25 cellular contexts compared by ENCODE assay signal in genomic region chr15:84890670-84891147, GRCh38. TPM values are rescaled to one million over a fixed set of nuclear protein-coding genes. Genes with fewer than 3 reads are reported as not detected.
DNase-seq lines count a peak whose midpoint lies in the region; ATAC-seq, FAIRE-seq and TF ChIP-seq lines count a peak whose summit lies in the region.
"Had no signal": no experiment of that assay in that cellular context is flagged by ENCODE, and none has a peak within 500 bp of the region (broad histone marks: within the 10 kb centered on the region; RNA-seq: fewer than 3 reads in every experiment).

No MANE protein-coding gene starts in this region.

- no peak overlapping the region for H3K23ac ChIP-seq in IMR-90 (ENCODE audit: low read depth, low read length)
- no peak overlapping the region for H3K23ac ChIP-seq in trophoblast cell (ENCODE audit: low read length)

- H2BK5ac ChIP-seq in IMR-90 (ENCODE audit: low read depth, low read length, poor library complexity, severe bottlenecking) = no peak overlapping the region
- no peak overlapping the region for H2BK5ac ChIP-seq in trophoblast cell (ENCODE audit: low read depth, low read length, poor library complexity)

- H2BK12ac ChIP-seq in trophoblast cell (ENCODE audit: low read length) = no peak overlapping the region

- ATAC-seq in A549 (no peak), IMR-90 (ENCODE audit: low read depth) (no peak), K562 (no peak), GM19328 (IDR thresholded peaks at IDR 0.05; ENCODE audit: unreplicated experiment) (no peak)

- no peak for TF ChIP-seq RAD21 in A549 (conservative IDR thresholded peaks at IDR 0.05 in 1 of 2, IDR thresholded peaks at IDR 0.05 in 1 of 2)
- no peak for TF ChIP-seq RAD21 in IMR-90 (IDR thresholded peaks at IDR 0.05; ENCODE audit: low read length)
- TF ChIP-seq RAD21 in K562 (CRISPR knock-in tag; conservative IDR thresholded peaks at IDR 0.05 in 1 of 2, IDR thresholded peaks at IDR 0.05 in 1 of 2) = no peak

- H3K9me1 ChIP-seq in IMR-90 (ENCODE audit: insufficient read depth, low read length) (no peaks in the 10 kb centered on the region), K562 (ENCODE audit: control insufficient read depth, insufficient read depth, low read length) (no peaks in the 10 kb centered on the region)

- no peak for TF ChIP-seq POLR2A in A549 (IDR thresholded peaks at IDR 0.05; ENCODE audit: low read length)
- TF ChIP-seq POLR2A in IMR-90 (IDR thresholded peaks at IDR 0.05; ENCODE audit: low read depth, low read length) = no peak
- no peak for TF ChIP-seq POLR2A in K562 (conservative IDR thresholded peaks at IDR 0.05)

- H4K20me1 ChIP-seq in IMR-90 (ENCODE audit: insufficient read depth, low read length) = no peaks in the 10 kb centered on the region
- no peaks in the 10 kb centered on the region for H4K20me1 ChIP-seq in K562 (replicated peaks; ENCODE audit: control insufficient read depth, insufficient read depth, low read length)
- H4K20me1 ChIP-seq: BLaER1 treated with 17β-estradiol and CSF1 and Interleukin-3, amounts not matched to agents 10 nM and 100 nM had no signal

- in situ Hi-C loops in IMR-90 (cut with MboI; ENCODE audit: low sequenced_read_pairs) (no loop called here), K562 (cut with MboI) (loop anchor here (25.0 kb wide), 1 partner anchor 303 kb away; no protein-coding TSS in a partner anchor)

- H3K9me3 ChIP-seq in A549 = no peaks in the 10 kb centered on the region
- H3K9me3 ChIP-seq in IMR-90 (ENCODE audit: control insufficient read depth, insufficient read depth, low read length) = no peaks in the 10 kb centered on the region
- no peaks in the 10 kb centered on the region for H3K9me3 ChIP-seq in K562 (replicated peaks; ENCODE audit: control insufficient read depth, insufficient read depth, low read depth, low read length)
- peaks cover 2% of the 10 kb centered on the region for H3K9me3 ChIP-seq in trophoblast cell (ENCODE audit: insufficient read depth, low read depth, low read length)
- H3K9me3 ChIP-seq: BE2C had no signal

- H3K27me3 ChIP-seq in IMR-90 (ENCODE audit: control insufficient read depth, insufficient read depth, low read length) = peaks cover 38% of the 10 kb centered on the region
- H3K27me3 ChIP-seq in K562 (ENCODE audit: control insufficient read depth in 2 of 2, insufficient read depth in 2 of 2, low read length in 2 of 2) = peaks cover 14 to 41% of the 10 kb centered on the region in 2 experiments; a peak in 4 of 5 replicates
- H3K27me3 ChIP-seq in trophoblast cell (ENCODE audit: insufficient read depth, low read length) = no peaks in the 10 kb centered on the region
- H3K27me3 ChIP-seq: BE2C; BLaER1 treated with 17β-estradiol and CSF1 and Interleukin-3, amounts not matched to agents 10 nM and 100 nM had no signal

- no peaks in the 10 kb centered on the region for H3K9me3 Mint-ChIP-seq in activated naive CD4-positive, alpha-beta T cell treated with anti-CD3 and anti-CD28 coated beads for 36 hours
- H3K9me3 Mint-ChIP-seq in Calu3 (ENCODE audit: low read depth, unreplicated experiment) = no peaks in the 10 kb centered on the region
- H3K9me3 Mint-ChIP-seq: CD4-positive, alpha-beta T cell; CD8-positive, alpha-beta memory T cell had no signal

- no peak overlapping the region for H4K12ac ChIP-seq in trophoblast cell (ENCODE audit: low read depth, low read length)

- no peaks in the 10 kb centered on the region for H3K27me3 Mint-ChIP-seq in activated naive CD4-positive, alpha-beta T cell treated with anti-CD3 and anti-CD28 coated beads for 36 hours (ENCODE audit: low read depth)
- peaks cover 13% of the 10 kb centered on the region for H3K27me3 Mint-ChIP-seq in Calu3 (ENCODE audit: unreplicated experiment)
- H3K27me3 Mint-ChIP-seq: CD4-positive, alpha-beta T cell had no signal

- H3K4me1 Mint-ChIP-seq in activated naive CD4-positive, alpha-beta T cell treated with anti-CD3 and anti-CD28 coated beads for 36 hours (ENCODE audit: low read depth) = no peaks in the 10 kb centered on the region
- H3K4me1 Mint-ChIP-seq in Calu3 (ENCODE audit: low read depth, unreplicated experiment) = peaks cover 7% of the 10 kb centered on the region
- H3K4me1 Mint-ChIP-seq: CD8-positive, alpha-beta memory T cell had no signal

- H3K9ac ChIP-seq in IMR-90 (ENCODE audit: low read depth, low read length) (no peak overlapping the region), K562 (ENCODE audit: insufficient read depth in 1 of 2, low read depth in 2 of 2, low read length in 2 of 2) (no peak overlapping the region), trophoblast cell (ENCODE audit: low read length) (no peak overlapping the region)
- H3K9ac ChIP-seq: BLaER1 treated with 17β-estradiol and CSF1 and Interleukin-3, amounts not matched to agents 10 nM and 100 nM had no signal

- no peak overlapping the region for H3K4ac ChIP-seq in IMR-90 (ENCODE audit: low read depth, low read length)
- no peak overlapping the region for H3K4ac ChIP-seq in trophoblast cell (ENCODE audit: low read depth, low read length)

- dilution Hi-C loops in IMR-90 (cut with HindIII; ENCODE audit: low sequenced_read_pairs, unreplicated experiment) = no loop called here

- no peak overlapping the region for H2AK5ac ChIP-seq in IMR-90 (ENCODE audit: low read depth, low read length)
- no peak overlapping the region for H2AK5ac ChIP-seq in trophoblast cell (ENCODE audit: low read length)

- H3K79me1 ChIP-seq in IMR-90 (ENCODE audit: low read depth in 1 of 2, low read length in 2 of 2) = no peaks in the 10 kb centered on the region
- no peaks in the 10 kb centered on the region for H3K79me1 ChIP-seq in trophoblast cell (ENCODE audit: low read length)

- TF ChIP-seq EP300 in A549 (IDR thresholded peaks at IDR 0.05) = no peak
- no peak for TF ChIP-seq EP300 in K562 (IDR thresholded peaks at IDR 0.05; ENCODE audit: low read length)

- H3K4me2 ChIP-seq in A549 = no peak overlapping the region
- H3K4me2 ChIP-seq in IMR-90 (ENCODE audit: low read depth, low read length) = no peak overlapping the region
- H3K4me2 ChIP-seq in K562 (ENCODE audit: insufficient read depth, low read length) = no peak overlapping the region
- H3K4me2 ChIP-seq in trophoblast cell (ENCODE audit: low read length) = no peak overlapping the region

- H3K36me3 ChIP-seq in IMR-90 (ENCODE audit: control insufficient read depth, insufficient read depth, low read length) (no peaks in the 10 kb centered on the region), K562 (ENCODE audit: control insufficient read depth, insufficient read depth, low read length) (no peaks in the 10 kb centered on the region), trophoblast cell (ENCODE audit: control insufficient read depth in 1 of 2, insufficient read depth in 2 of 2, low read length in 2 of 2) (no peaks in the 10 kb centered on the region)
- H3K36me3 ChIP-seq: BE2C; BLaER1 treated with 17β-estradiol and CSF1 and Interleukin-3, amounts not matched to agents 10 nM and 100 nM had no signal

- TF ChIP-seq CTCF in A549 (IDR thresholded peaks at IDR 0.05) = no peak
- TF ChIP-seq CTCF in IMR-90 (conservative IDR thresholded peaks at IDR 0.05; ENCODE audit: low read depth, low read length) = no peak
- TF ChIP-seq CTCF in K562 (IDR thresholded peaks at IDR 0.05 in 2 of 3, conservative IDR thresholded peaks at IDR 0.05 in 1 of 3; ENCODE audit: insufficient read depth in 2 of 3, low read depth in 1 of 3, low read length in 3 of 3) = no peak
- no peak for TF ChIP-seq CTCF in Calu3 (IDR thresholded peaks at IDR 0.05; ENCODE audit: unreplicated experiment)

- no peak overlapping the region for H3K18ac ChIP-seq in IMR-90 (ENCODE audit: low read depth, low read length)
- H3K18ac ChIP-seq in trophoblast cell (ENCODE audit: low read length) = no peak overlapping the region

- no peak overlapping the region for H2BK120ac ChIP-seq in IMR-90 (ENCODE audit: low read depth, low read length)
- H2BK120ac ChIP-seq in trophoblast cell (ENCODE audit: insufficient read depth, low read length, poor library complexity) = no peak overlapping the region

- H3K27ac ChIP-seq in A549 = peak overlapping the region in 1 of 2 experiments; percentile 60; a peak in 1 of 6 replicates
- no peak overlapping the region for H3K27ac ChIP-seq in IMR-90 (ENCODE audit: insufficient read depth, low read length)
- H3K27ac ChIP-seq in K562 (ENCODE audit: extremely low read depth, low read depth, low read length) = no peak overlapping the region
- no peak overlapping the region for H3K27ac ChIP-seq in trophoblast cell (ENCODE audit: low read depth, low read length)
- H3K27ac ChIP-seq: BLaER1 treated with 17β-estradiol and CSF1 and Interleukin-3, amounts not matched to agents 10 nM and 100 nM had no signal

- POLR2A ChIA-PET in A549 (lab: Yijun Ruan, JAX) (no interaction called here), IMR-90 (lab: Charles Lee; ENCODE audit: unreplicated experiment) (no interaction called here), K562 (lab: Yijun Ruan, JAX) (no interaction called here)

- CTCF ChIA-PET in A549 (lab: Yijun Ruan, JAX) (interaction anchor here (0.7 to 2.2 kb wide), 3 partner anchors 12 to 37 kb away, joined by 3 to 6 read pairs (median 3); no protein-coding TSS in a partner anchor), IMR-90 (lab: Yijun Ruan, JAX) (no interaction called here), K562 (lab: Yijun Ruan, JAX; ENCODE audit: low intra/inter-chr PET ratio) (interaction anchor here (0.6 kb wide), 1 partner anchor 316 kb away, joined by 5 read pairs; no protein-coding TSS in a partner anchor), Calu3 (lab: Charles Lee) (interaction anchor here (0.7 kb wide), 1 partner anchor 156 kb away, joined by 3 read pairs; no protein-coding TSS in a partner anchor)
- CTCF ChIA-PET in activated naive CD4-positive, alpha-beta T cell treated with anti-CD3 and anti-CD28 coated beads for 36 hours (lab: Charles Lee) = no interaction called here

- no peak overlapping the region for H3K56ac ChIP-seq in IMR-90 (ENCODE audit: extremely low read depth, insufficient read depth, low read length)

- no TSS peak for BruUV-seq in IMR-90 (replicated peaks; lab: Mats Ljungman, UMichigan)
- no TSS peak for BruUV-seq in K562 (replicated peaks; lab: Mats Ljungman, UMichigan)
- no TSS peak for BruUV-seq in Calu3 (replicated peaks; lab: Mats Ljungman, UMichigan)

- H3K79me2 ChIP-seq in K562 (ENCODE audit: control insufficient read depth, insufficient read depth, low read length) (no peaks in the 10 kb centered on the region), trophoblast cell (ENCODE audit: control insufficient read depth, insufficient read depth, low read length, poor library complexity) (no peaks in the 10 kb centered on the region)

- H2BK15ac ChIP-seq in IMR-90 (ENCODE audit: low read depth, low read length) = no peak overlapping the region

- H3K4me1 ChIP-seq in A549 (peaks cover 4% of the 10 kb centered on the region; the same call in 1 of the 3 replicates), IMR-90 (ENCODE audit: control insufficient read depth, insufficient read depth, low read length) (no peaks in the 10 kb centered on the region), K562 (replicated peaks in 1 of 2; ENCODE audit: control insufficient read depth in 2 of 2, insufficient read depth in 2 of 2, low read length in 2 of 2) (peaks cover 0 to 10% of the 10 kb centered on the region in 2 experiments; a peak in 2 of 5 replicates), trophoblast cell (ENCODE audit: control insufficient read depth in 1 of 2, insufficient read depth in 2 of 2, low read length in 2 of 2) (peaks cover 10 to 12% of the 10 kb centered on the region in 2 experiments)
- H3K4me1 ChIP-seq: BE2C had no signal

- no peak overlapping the region for H2BK20ac ChIP-seq in IMR-90 (ENCODE audit: low read depth, low read length)

- H4K8ac ChIP-seq in IMR-90 (ENCODE audit: low read depth in 2 of 2, low read length in 2 of 2) (no peak overlapping the region), trophoblast cell (ENCODE audit: low read depth, low read length) (peak overlapping the region; percentile 5)

- H3K4me3 Mint-ChIP-seq in activated naive CD4-positive, alpha-beta T cell treated with anti-CD3 and anti-CD28 coated beads for 36 hours = no peak overlapping the region
- H3K4me3 Mint-ChIP-seq in Calu3 (ENCODE audit: low read depth, unreplicated experiment) = no peak overlapping the region
- H3K4me3 Mint-ChIP-seq: CD14-positive monocyte; CD4-positive, alpha-beta T cell had no signal

- H3K4me3 ChIP-seq in A549 = no peak overlapping the region
- no peak overlapping the region for H3K4me3 ChIP-seq in IMR-90 (ENCODE audit: insufficient read depth, low read depth, low read length)
- no peak overlapping the region for H3K4me3 ChIP-seq in K562
- H3K4me3 ChIP-seq in trophoblast cell (ENCODE audit: low read depth, low read length) = no peak overlapping the region
- H3K4me3 ChIP-seq: BLaER1 treated with 17β-estradiol and CSF1 and Interleukin-3, amounts not matched to agents 10 nM and 100 nM had no signal

- H2AFZ ChIP-seq in IMR-90 (replicated peaks; ENCODE audit: low read length, poor library complexity) = no peak overlapping the region
- H2AFZ ChIP-seq in K562 (ENCODE audit: low read depth, low read length) = no peak overlapping the region
- H2AFZ ChIP-seq in trophoblast cell (ENCODE audit: insufficient read depth, low read length, poor library complexity) = no peak overlapping the region

- no peak overlapping the region for H3K27ac Mint-ChIP-seq in activated naive CD4-positive, alpha-beta T cell treated with anti-CD3 and anti-CD28 coated beads for 36 hours
- H3K27ac Mint-ChIP-seq in Calu3 (ENCODE audit: unreplicated experiment) = no peak overlapping the region
- H3K27ac Mint-ChIP-seq: CD4-positive, alpha-beta T cell; CD8-positive, alpha-beta memory T cell had no signal

- H4K5ac ChIP-seq in IMR-90 (ENCODE audit: low read depth, low read length) = no peak overlapping the region

- FAIRE-seq in A549 (lab: Jason Lieb, UNC) (no peak), K562 (lab: Jason Lieb, UNC) (no peak)
- FAIRE-seq: GM12891, GM18507 had no signal

- WGBS in A549 (ENCODE audit: missing lambda C conversion rate) = 93% methylated on average over 4 of the region's 4 CpGs
- 83% methylated on average over 4 of the region's 4 CpGs; no CpG with 5 or more reads in 1 of the 2 experiments for WGBS in IMR-90 (ENCODE audit: extremely low coverage in 2 of 2, insufficient read length in 1 of 2), 2 experiments
- WGBS in K562 (ENCODE audit: insufficient coverage, low coverage, missing lambda C conversion rate) = 15% methylated on average over 4 of the region's 4 CpGs
- WGBS in trophoblast cell (ENCODE audit: extremely low coverage, insufficient coverage, insufficient read length) = no CpG with 5 or more reads among the region's 4 CpGs

- intact Hi-C loops in IMR-90 (cut with micrococcal nuclease) (no loop called here), K562 (cut with micrococcal nuclease) (no loop called here), Calu3 (cut with micrococcal nuclease; ENCODE audit: unreplicated experiment) (no loop called here)
- intact Hi-C loops in activated naive CD4-positive, alpha-beta T cell treated with anti-CD3 and anti-CD28 coated beads for 36 hours (cut with micrococcal nuclease) = no loop called here

- DNase-seq in A549 (ENCODE audit: low read depth in 1 of 2, low spot score in 1 of 2) (no peak), IMR-90 (no peak), K562 (ENCODE audit: extremely low read depth in 1 of 4, low spot score in 3 of 4) (no peak), trophoblast cell (no peak), putamen (ENCODE audit: low spot score) (no peak), Calu3 (no peak)
- no peak for DNase-seq in activated naive CD4-positive, alpha-beta T cell treated with anti-CD3 and anti-CD28 coated beads for 36 hours
- DNase-seq: AML-193; BE2C; CD4-positive, alpha-beta T cell; CD8-positive, alpha-beta memory T cell; DMS53; DMS79 treated with DMSO at 0.1 percent for 48 hours; GF-D8; GOT3; H7; HCEC 1CT had no signal

- H2AK9ac ChIP-seq in IMR-90 (replicated peaks; ENCODE audit: low read depth, low read length, poor library complexity) = peak overlapping the region; percentile 26

- H3K36me3 Mint-ChIP-seq in activated naive CD4-positive, alpha-beta T cell treated with anti-CD3 and anti-CD28 coated beads for 36 hours (ENCODE audit: low read depth) = no peaks in the 10 kb centered on the region
- H3K36me3 Mint-ChIP-seq in Calu3 (ENCODE audit: insufficient read depth, unreplicated experiment) = no peaks in the 10 kb centered on the region
- H3K36me3 Mint-ChIP-seq: CD14-positive monocyte; CD8-positive, alpha-beta memory T cell had no signal

- no peak overlapping the region for H4K91ac ChIP-seq in IMR-90 (ENCODE audit: insufficient read depth, low read depth, low read length)
- peak overlapping the region; percentile 34 for H4K91ac ChIP-seq in trophoblast cell (ENCODE audit: low read depth, low read length)

- H3K14ac ChIP-seq in IMR-90 (replicated peaks; ENCODE audit: low read depth, low read length) (no peak overlapping the region; the same call in 1 of the 2 replicates), trophoblast cell (ENCODE audit: low read length) (no peak overlapping the region)

RNA-seq across cellular contexts. Expression of gene SLC28A1, which starts 6.2 kb away (rescaled TPM):
- polyA plus RNA-seq in A549 (2011; rRNA removed) (0.13 TPM in 2 replicates), A549 (2017; fragmentation: RNase III; extraction: RNeasy Plus Mini Kit Qiagen cat#74134 plus additional on column Dnase treatment) (0.04 to 0.06 TPM in 2 of 3 replicates, not detected in the other), IMR-90 (2012; rRNA removed) (not detected in 2 replicates), K562 (2011; rRNA removed) (not detected in 2 replicates), K562 (2014; fragmentation: Illumina TruSeq; extraction: Trizol) (not detected in 2 replicates), K562 (2014; fragmentation: Nextera tagmentation; extraction: Ambion mirVana) (under 1 TPM in 1 of 2 experiments, not detected in 1; 0.04 TPM), K562 (2014; rRNA removed) (not detected in 2 replicates)
- 0.03 and 0.05 TPM in 2 replicates for polyA plus RNA-seq in A549 (2012; cell fraction: cytosol; rRNA removed)
- 0.06 and 0.18 TPM in 2 replicates for polyA plus RNA-seq in A549 (2012; cell fraction: nucleus; rRNA removed)
- 0.49 and 0.62 TPM in 2 replicates for polyA minus RNA-seq in A549 (2011; rRNA and poly(A)+ RNA removed)
- total RNA-seq in IMR-90 (2012; rRNA removed) (not detected in 2 replicates), K562 (2014; rRNA removed) (not detected in 2 replicates), K562 (2014; rRNA removed; fragmentation: Illumina TruSeq; extraction: Trizol) (not detected in 2 replicates), K562 (2015; rRNA removed; fragmentation: Illumina TruSeq; extraction: Trizol) (not detected in 2 replicates), K562 (2021) (not detected in 2 replicates), Calu3 (2022) (0.17 and 0.37 TPM in 2 replicates)
- polyA plus RNA-seq in IMR-90 (2012; cell fraction: cytosol; rRNA removed) = 0.01 TPM in 1 of 2 replicates, not detected in the other
- not detected in 2 replicates for polyA plus RNA-seq in IMR-90 (2012; cell fraction: nucleus; rRNA removed; ENCODE audit: low replicate concordance)
- total RNA-seq in K562 (2011; cell fraction: chromatin; rRNA removed; ENCODE audit: low replicate concordance) = 0.14 TPM in 1 of 2 replicates, not detected in the other
- 0.26 TPM in 1 of 2 replicates, not detected in the other for total RNA-seq in K562 (2011; cell fraction: nucleolus; rRNA removed)
- total RNA-seq in K562 (2011; cell fraction: nucleoplasm; rRNA removed) = 0.15 TPM in 1 of 2 replicates, not detected in the other
- polyA plus RNA-seq in K562 (2011; cell fraction: cytosol; rRNA removed) = 0.06 TPM in 1 of 2 replicates, not detected in the other
- 0.06 TPM in 1 of 2 replicates, not detected in the other for polyA plus RNA-seq in K562 (2011; cell fraction: nucleus; rRNA removed)
- polyA plus RNA-seq in K562 (2012) = not detected in 2 replicates
- polyA minus RNA-seq in K562 (2011; rRNA and poly(A)+ RNA removed) = not detected in 2 replicates
- not detected in 2 replicates for polyA minus RNA-seq in K562 (2011; cell fraction: cytosol; rRNA and poly(A)+ RNA removed)
- not detected in 2 replicates for polyA minus RNA-seq in K562 (2011; cell fraction: nucleus; rRNA and poly(A)+ RNA removed)
- polyA plus RNA-seq in trophoblast cell (2013) = 0.35 and 0.42 TPM in 2 replicates
- total RNA-seq in activated naive CD4-positive, alpha-beta T cell treated with anti-CD3 and anti-CD28 coated beads for 36 hours = not detected
- total RNA-seq: A172; CD4-positive, alpha-beta T cell; CD8-positive, alpha-beta memory T cell; Daoy; G401; H7 had no signal
- polyA plus RNA-seq: CD14-positive monocyte; CD8-positive, alpha-beta memory T cell had no signal

Comparison
In these comparisons a context has a peak if more than half of its experiments do, and no peak if none do; other contexts are left out.
1. CTCF ChIA-PET loops: an anchor here in A549 (0.7 to 2.2 kb wide), K562 (0.6 kb wide) and Calu3 (0.7 kb wide); none called in IMR-90 and activated naive CD4-positive, alpha-beta T cell treated with anti-CD3 and anti-CD28 coated beads for 36 hours.
2. Of the 35 proteins assayed by ChIP-seq in both K562 and A549: peak only in K562: none; only in A549: none; in both: ZFP36; in neither: 33; mixed calls (peak in some experiments, not most) for 1.